ENCODE assay signal across 19 cellular contexts in the genomic region with DNA sequence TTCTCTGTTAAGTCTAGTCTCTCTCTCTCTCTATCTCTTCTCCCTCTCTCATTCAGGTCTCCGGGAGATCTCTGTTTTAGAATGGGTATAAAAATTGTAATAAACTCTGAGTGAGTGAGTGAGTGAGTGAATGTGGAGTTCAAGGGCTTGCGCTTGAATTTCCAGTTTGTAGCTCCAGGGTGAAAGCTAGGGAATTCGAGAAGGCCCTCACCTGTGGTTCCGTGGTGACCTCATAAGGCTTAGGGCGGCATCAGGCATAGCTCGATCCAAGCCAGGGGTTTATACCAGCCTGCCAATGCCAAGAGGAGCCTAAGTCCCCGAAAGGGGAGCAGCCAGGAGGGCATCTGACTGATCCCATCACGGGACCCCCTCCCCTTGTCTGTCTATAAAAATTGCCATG. TPM values are rescaled to one million over a fixed set of nuclear protein-coding genes. Genes with fewer than 3 reads are reported as not detected.
"Had no signal": no experiment of that assay in that cellular context is flagged by ENCODE, and none has a peak within 500 bp of the region (broad histone marks: within the 10 kb centered on the region; RNA-seq: fewer than 3 reads in every experiment).

No MANE protein-coding gene starts in this region.

- DNase-seq: activated CD8-positive, alpha-beta memory T cell treated with anti-CD3 and anti-CD28 coated beads, Interleukin-2, amount 50 U/mL, for 4 hours; activated gamma-delta T cell; amniotic stem cell; caudate nucleus; hippocampal formation; ovary; SK-N-SH; T-cell; T-helper 9 cell had no signal

- H3K36me3 ChIP-seq: ovary, suprapubic skin, upper lobe of left lung had no signal

- H3K9me3 ChIP-seq: ovary, SK-N-SH, suprapubic skin, upper lobe of left lung had no signal

- ATAC-seq: T-cell had no signal

- H3K27me3 ChIP-seq: ovary, suprapubic skin, upper lobe of left lung had no signal

- H3K4me2 ChIP-seq: SK-N-SH had no signal

- FAIRE-seq: colon, endometrium had no signal

- H3K9ac ChIP-seq: SK-N-SH had no signal

- H3K9me3 Mint-ChIP-seq: activated CD4-positive, alpha-beta memory T cell treated with anti-CD3 and anti-CD28 coated beads, Interleukin-2, amount 10 ng/mL, durations not matched to agents 7 days and 5 days; activated naive CD4-positive, alpha-beta T cell treated with anti-CD3 and anti-CD28 coated beads, Interleukin-2, amount 50 U/mL, for 72 hours; neural crest cell; T-cell had no signal

- H3K4me3 ChIP-seq: ovary, suprapubic skin, upper lobe of left lung had no signal

- H3K4me3 Mint-ChIP-seq: activated CD4-positive, alpha-beta memory T cell treated with anti-CD3 and anti-CD28 coated beads, Interleukin-2, amount 10 ng/mL, durations not matched to agents 7 days and 5 days; activated CD4-positive, alpha-beta T cell treated with anti-CD3 and anti-CD28 coated beads for 36 hours; T-cell had no signal

- H3K27ac ChIP-seq: ovary, suprapubic skin, upper lobe of left lung had no signal

- H3K27ac Mint-ChIP-seq: activated CD4-positive, alpha-beta memory T cell treated with anti-CD3 and anti-CD28 coated beads, Interleukin-2, amount 10 ng/mL, durations not matched to agents 7 days and 5 days; activated CD4-positive, alpha-beta T cell treated with anti-CD3 and anti-CD28 coated beads for 36 hours; activated naive CD4-positive, alpha-beta T cell treated with anti-CD3 and anti-CD28 coated beads, Interleukin-2, amount 50 U/mL, for 72 hours; T-cell had no signal

RNA-seq across cellular contexts. Expression of a gene that starts 0.5 kb away (rescaled TPM):
- total RNA-seq: activated CD4-positive, alpha-beta memory T cell treated with anti-CD3 and anti-CD28 coated beads, Interleukin-2, amount 10 ng/mL, durations not matched to agents 7 days and 5 days; activated CD4-positive, alpha-beta T cell treated with anti-CD3 and anti-CD28 coated beads for 36 hours; activated naive CD4-positive, alpha-beta T cell treated with anti-CD3 and anti-CD28 coated beads, Interleukin-2, amount 50 U/mL, for 72 hours; kidney epithelial cell; liver; neural crest cell; T-cell; upper lobe of left lung had no signal
- polyA plus RNA-seq: ovary, SK-N-SH had no signal

RNA-seq across cellular contexts. Expression of a gene that starts 22.0 kb away (rescaled TPM):
- total RNA-seq: activated CD4-positive, alpha-beta memory T cell treated with anti-CD3 and anti-CD28 coated beads, Interleukin-2, amount 10 ng/mL, durations not matched to agents 7 days and 5 days; activated CD4-positive, alpha-beta T cell treated with anti-CD3 and anti-CD28 coated beads for 36 hours; activated naive CD4-positive, alpha-beta T cell treated with anti-CD3 and anti-CD28 coated beads, Interleukin-2, amount 50 U/mL, for 72 hours; kidney epithelial cell; neural crest cell had no signal
